1 cellular context compared by ENCODE assay signal in the genomic region with DNA sequence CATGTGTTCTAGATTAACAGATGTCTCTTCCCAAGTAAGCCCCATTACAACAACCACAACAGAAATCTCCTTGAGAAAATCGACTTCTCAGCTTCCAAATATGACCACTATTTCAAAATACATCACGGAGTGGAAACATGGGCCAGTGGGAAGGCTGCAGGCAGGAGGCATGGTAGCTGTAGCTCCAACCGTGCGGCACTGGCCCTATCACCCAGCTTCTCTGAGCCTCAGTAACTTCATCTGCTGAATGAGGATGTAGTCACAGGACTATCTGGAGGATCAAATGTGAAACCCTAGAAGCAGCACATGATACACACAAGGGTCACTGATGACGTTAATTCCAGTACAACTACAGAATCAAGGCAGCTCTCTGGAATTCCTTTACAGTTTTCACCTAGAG.
A peak's percentile ranks its signal among the peaks of the same experiment; 100 is the strongest.
TF ChIP-seq lines count a peak whose summit lies in the region.

No MANE protein-coding gene starts in this region.

TF ChIP-seq in K562, 482 proteins besides CTCF, POLR2A, EP300 and RAD21 (continued from another document):
- TF ChIP-seq TEAD1 (CRISPR knock-in tag; IDR thresholded peaks at IDR 0.05) (peak in 1 of 2 experiments; percentile 63; a peak in 1 of 4 replicates), CREM (IDR thresholded peaks at IDR 0.05; ENCODE audit: low read depth) (0 out of 2 replicates have a peak, but pooled peaks have one; percentile 27), CREB1 (IDR thresholded peaks at IDR 0.05) (no peak), CREB1 (CRISPR knock-in tag; IDR thresholded peaks at IDR 0.05) (0 out of 2 replicates have a peak, but pooled peaks have one; percentile 41), EGR1 (conservative IDR thresholded peaks at IDR 0.05) (no peak), TCF3 (CRISPR knock-in tag; IDR thresholded peaks at IDR 0.05) (0 out of 2 replicates have a peak, but pooled peaks have one; percentile 7), CBX1 (IDR thresholded peaks at IDR 0.05; ENCODE audit: low read depth) (no peak), JUND (IDR thresholded peaks at IDR 0.05; ENCODE audit: borderline replicate concordance, low read depth, low read length) (0 out of 2 replicates have a peak, but pooled peaks have one; percentile 11), JUND (tag; IDR thresholded peaks at IDR 0.05; ENCODE audit: borderline replicate concordance, low read depth, low read length) (no peak), ZNF134 (CRISPR knock-in tag; conservative IDR thresholded peaks at IDR 0.05) (0 out of 2 replicates have a peak, but pooled peaks have one; percentile 35), BHLHE40 (IDR thresholded peaks at IDR 0.05; ENCODE audit: low read length) (peak; percentile 48)
- TF ChIP-seq, protein P1, sequence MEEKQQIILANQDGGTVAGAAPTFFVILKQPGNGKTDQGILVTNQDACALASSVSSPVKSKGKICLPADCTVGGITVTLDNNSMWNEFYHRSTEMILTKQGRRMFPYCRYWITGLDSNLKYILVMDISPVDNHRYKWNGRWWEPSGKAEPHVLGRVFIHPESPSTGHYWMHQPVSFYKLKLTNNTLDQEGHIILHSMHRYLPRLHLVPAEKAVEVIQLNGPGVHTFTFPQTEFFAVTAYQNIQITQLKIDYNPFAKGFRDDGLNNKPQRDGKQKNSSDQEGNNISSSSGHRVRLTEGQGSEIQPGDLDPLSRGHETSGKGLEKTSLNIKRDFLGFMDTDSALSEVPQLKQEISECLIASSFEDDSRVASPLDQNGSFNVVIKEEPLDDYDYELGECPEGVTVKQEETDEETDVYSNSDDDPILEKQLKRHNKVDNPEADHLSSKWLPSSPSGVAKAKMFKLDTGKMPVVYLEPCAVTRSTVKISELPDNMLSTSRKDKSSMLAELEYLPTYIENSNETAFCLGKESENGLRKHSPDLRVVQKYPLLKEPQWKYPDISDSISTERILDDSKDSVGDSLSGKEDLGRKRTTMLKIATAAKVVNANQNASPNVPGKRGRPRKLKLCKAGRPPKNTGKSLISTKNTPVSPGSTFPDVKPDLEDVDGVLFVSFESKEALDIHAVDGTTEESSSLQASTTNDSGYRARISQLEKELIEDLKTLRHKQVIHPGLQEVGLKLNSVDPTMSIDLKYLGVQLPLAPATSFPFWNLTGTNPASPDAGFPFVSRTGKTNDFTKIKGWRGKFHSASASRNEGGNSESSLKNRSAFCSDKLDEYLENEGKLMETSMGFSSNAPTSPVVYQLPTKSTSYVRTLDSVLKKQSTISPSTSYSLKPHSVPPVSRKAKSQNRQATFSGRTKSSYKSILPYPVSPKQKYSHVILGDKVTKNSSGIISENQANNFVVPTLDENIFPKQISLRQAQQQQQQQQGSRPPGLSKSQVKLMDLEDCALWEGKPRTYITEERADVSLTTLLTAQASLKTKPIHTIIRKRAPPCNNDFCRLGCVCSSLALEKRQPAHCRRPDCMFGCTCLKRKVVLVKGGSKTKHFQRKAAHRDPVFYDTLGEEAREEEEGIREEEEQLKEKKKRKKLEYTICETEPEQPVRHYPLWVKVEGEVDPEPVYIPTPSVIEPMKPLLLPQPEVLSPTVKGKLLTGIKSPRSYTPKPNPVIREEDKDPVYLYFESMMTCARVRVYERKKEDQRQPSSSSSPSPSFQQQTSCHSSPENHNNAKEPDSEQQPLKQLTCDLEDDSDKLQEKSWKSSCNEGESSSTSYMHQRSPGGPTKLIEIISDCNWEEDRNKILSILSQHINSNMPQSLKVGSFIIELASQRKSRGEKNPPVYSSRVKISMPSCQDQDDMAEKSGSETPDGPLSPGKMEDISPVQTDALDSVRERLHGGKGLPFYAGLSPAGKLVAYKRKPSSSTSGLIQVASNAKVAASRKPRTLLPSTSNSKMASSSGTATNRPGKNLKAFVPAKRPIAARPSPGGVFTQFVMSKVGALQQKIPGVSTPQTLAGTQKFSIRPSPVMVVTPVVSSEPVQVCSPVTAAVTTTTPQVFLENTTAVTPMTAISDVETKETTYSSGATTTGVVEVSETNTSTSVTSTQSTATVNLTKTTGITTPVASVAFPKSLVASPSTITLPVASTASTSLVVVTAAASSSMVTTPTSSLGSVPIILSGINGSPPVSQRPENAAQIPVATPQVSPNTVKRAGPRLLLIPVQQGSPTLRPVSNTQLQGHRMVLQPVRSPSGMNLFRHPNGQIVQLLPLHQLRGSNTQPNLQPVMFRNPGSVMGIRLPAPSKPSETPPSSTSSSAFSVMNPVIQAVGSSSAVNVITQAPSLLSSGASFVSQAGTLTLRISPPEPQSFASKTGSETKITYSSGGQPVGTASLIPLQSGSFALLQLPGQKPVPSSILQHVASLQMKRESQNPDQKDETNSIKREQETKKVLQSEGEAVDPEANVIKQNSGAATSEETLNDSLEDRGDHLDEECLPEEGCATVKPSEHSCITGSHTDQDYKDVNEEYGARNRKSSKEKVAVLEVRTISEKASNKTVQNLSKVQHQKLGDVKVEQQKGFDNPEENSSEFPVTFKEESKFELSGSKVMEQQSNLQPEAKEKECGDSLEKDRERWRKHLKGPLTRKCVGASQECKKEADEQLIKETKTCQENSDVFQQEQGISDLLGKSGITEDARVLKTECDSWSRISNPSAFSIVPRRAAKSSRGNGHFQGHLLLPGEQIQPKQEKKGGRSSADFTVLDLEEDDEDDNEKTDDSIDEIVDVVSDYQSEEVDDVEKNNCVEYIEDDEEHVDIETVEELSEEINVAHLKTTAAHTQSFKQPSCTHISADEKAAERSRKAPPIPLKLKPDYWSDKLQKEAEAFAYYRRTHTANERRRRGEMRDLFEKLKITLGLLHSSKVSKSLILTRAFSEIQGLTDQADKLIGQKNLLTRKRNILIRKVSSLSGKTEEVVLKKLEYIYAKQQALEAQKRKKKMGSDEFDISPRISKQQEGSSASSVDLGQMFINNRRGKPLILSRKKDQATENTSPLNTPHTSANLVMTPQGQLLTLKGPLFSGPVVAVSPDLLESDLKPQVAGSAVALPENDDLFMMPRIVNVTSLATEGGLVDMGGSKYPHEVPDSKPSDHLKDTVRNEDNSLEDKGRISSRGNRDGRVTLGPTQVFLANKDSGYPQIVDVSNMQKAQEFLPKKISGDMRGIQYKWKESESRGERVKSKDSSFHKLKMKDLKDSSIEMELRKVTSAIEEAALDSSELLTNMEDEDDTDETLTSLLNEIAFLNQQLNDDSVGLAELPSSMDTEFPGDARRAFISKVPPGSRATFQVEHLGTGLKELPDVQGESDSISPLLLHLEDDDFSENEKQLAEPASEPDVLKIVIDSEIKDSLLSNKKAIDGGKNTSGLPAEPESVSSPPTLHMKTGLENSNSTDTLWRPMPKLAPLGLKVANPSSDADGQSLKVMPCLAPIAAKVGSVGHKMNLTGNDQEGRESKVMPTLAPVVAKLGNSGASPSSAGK (IDR thresholded peaks at IDR 0.05), result peak; percentile 21; the same call in 1 of the 2 replicates
- TF ChIP-seq, protein P2, sequence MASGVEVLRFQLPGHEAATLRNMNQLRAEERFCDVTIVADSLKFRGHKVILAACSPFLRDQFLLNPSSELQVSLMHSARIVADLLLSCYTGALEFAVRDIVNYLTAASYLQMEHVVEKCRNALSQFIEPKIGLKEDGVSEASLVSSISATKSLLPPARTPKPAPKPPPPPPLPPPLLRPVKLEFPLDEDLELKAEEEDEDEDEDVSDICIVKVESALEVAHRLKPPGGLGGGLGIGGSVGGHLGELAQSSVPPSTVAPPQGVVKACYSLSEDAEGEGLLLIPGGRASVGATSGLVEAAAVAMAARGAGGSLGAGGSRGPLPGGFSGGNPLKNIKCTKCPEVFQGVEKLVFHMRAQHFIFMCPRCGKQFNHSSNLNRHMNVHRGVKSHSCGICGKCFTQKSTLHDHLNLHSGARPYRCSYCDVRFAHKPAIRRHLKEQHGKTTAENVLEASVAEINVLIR (CRISPR knock-in tag; IDR thresholded peaks at IDR 0.05), result peak; percentile 10; the same call in 1 of the 2 replicates
TF ChIP-seq in K562: peak in this region for 12.
